Comparison of ENCODE assay signal across 18 cellular contexts in the genomic region with DNA sequence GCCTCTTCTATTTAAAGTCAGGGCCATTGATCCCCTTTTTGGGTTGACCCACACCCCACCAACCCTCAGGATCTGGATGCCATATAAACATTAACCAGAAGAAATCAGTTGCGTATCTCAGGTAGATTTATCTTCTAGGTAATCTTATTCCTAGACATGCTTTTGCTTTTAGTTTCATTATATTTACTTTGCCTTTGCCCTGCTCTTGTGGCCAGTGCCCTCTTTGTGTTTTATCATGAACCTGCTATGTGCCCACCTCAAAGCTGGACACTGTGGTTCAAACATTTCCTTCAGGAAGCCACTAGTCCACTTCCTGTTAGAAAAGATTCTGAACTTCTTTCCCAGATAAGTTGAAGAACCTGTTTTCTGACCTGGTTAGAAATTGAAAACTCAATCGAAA.
A peak's percentile ranks its signal among the peaks of the same experiment; 100 is the strongest.
DNase-seq lines count a peak whose midpoint lies in the region; ATAC-seq and TF ChIP-seq lines count a peak whose summit lies in the region.
"Had no signal": no experiment of that assay in that cellular context is flagged by ENCODE, and none has a peak within 500 bp of the region (broad histone marks: within the 10 kb centered on the region; RNA-seq: fewer than 3 reads in every experiment).

No MANE protein-coding gene starts in this region.

- 90% methylated on average over 2 of the region's 2 CpGs for WGBS in SK-N-SH (ENCODE audit: low lambda C conversion rate)

- POLR2A ChIA-PET in SK-N-SH (lab: Yijun Ruan, JAX): no interaction called here

- CTCF ChIA-PET in SK-N-SH (lab: Yijun Ruan, JAX): no interaction called here

- no peaks in the 10 kb centered on the region for H3K9me3 Mint-ChIP-seq in osteocyte (ENCODE audit: unreplicated experiment)
- H3K9me3 Mint-ChIP-seq: activated naive CD8-positive, alpha-beta T cell treated with anti-CD3 and anti-CD28 coated beads for 36 hours had no signal

- no peaks in the 10 kb centered on the region for H3K9me2 ChIP-seq in SK-N-SH

- H3K4me1 Mint-ChIP-seq in osteocyte (ENCODE audit: unreplicated experiment): peaks cover 81% of the 10 kb centered on the region
- H3K4me1 Mint-ChIP-seq: activated naive CD8-positive, alpha-beta T cell treated with anti-CD3 and anti-CD28 coated beads for 36 hours; B cell; stimulated activated memory B cell treated with anti-CD40 and anti-IgM and Interleukin-4, amounts not matched to agents 10 μg/mL and 1 μg/mL and 100 μg/mL, for 72 hours had no signal

- no peaks in the 10 kb centered on the region for H3K79me2 ChIP-seq in SK-N-SH (ENCODE audit: insufficient read depth)

- H3K36me3 ChIP-seq in SK-N-SH (replicated peaks in 1 of 2; ENCODE audit: control insufficient read depth in 1 of 2, insufficient read depth in 2 of 2, low read length in 1 of 2) (no peaks in the 10 kb centered on the region), uterus (no peaks in the 10 kb centered on the region)
- H3K36me3 ChIP-seq: thoracic aorta had no signal

- no peak overlapping the region for H3K9ac ChIP-seq in SK-N-SH

- H2AFZ ChIP-seq in SK-N-SH (ENCODE audit: low read depth): peak overlapping the region; percentile 2; the same call in 1 of the 2 replicates

- H3K36me3 Mint-ChIP-seq in osteocyte (ENCODE audit: unreplicated experiment): no peaks in the 10 kb centered on the region
- H3K36me3 Mint-ChIP-seq: activated naive CD8-positive, alpha-beta T cell treated with anti-CD3 and anti-CD28 coated beads for 36 hours; stimulated activated memory B cell treated with anti-CD40 and anti-IgM and Interleukin-4, amounts not matched to agents 10 μg/mL and 1 μg/mL and 100 μg/mL, for 72 hours had no signal

- TF ChIP-seq EP300 in SK-N-SH (IDR thresholded peaks at IDR 0.05; ENCODE audit: borderline replicate concordance in 1 of 2, low read depth in 1 of 2, low read length in 1 of 2): no peak

- 0 out of 2 replicates have a peak overlapping the region, but pooled peaks have one; percentile 3 for H3K4me2 ChIP-seq in SK-N-SH

- TF ChIP-seq POLR2A in uterus (IDR thresholded peaks at IDR 0.05): no peak

- H3K27ac Mint-ChIP-seq in osteocyte (ENCODE audit: unreplicated experiment): peak overlapping the region; percentile 94
- H3K27ac Mint-ChIP-seq: activated naive CD8-positive, alpha-beta T cell treated with anti-CD3 and anti-CD28 coated beads for 36 hours; B cell; stimulated activated memory B cell treated with anti-CD40 and anti-IgM and Interleukin-4, amounts not matched to agents 10 μg/mL and 1 μg/mL and 100 μg/mL, for 72 hours had no signal

- H3K27me3 Mint-ChIP-seq in osteocyte (ENCODE audit: unreplicated experiment): no peaks in the 10 kb centered on the region
- H3K27me3 Mint-ChIP-seq: activated naive CD8-positive, alpha-beta T cell treated with anti-CD3 and anti-CD28 coated beads for 36 hours; B cell; stimulated activated memory B cell treated with anti-CD40 and anti-IgM and Interleukin-4, amounts not matched to agents 10 μg/mL and 1 μg/mL and 100 μg/mL, for 72 hours had no signal

- H3K27me3 ChIP-seq in SK-N-SH (ENCODE audit: insufficient read depth): no peaks in the 10 kb centered on the region
- no peaks in the 10 kb centered on the region for H3K27me3 ChIP-seq in uterus

- H3K4me1 ChIP-seq in SK-N-SH (ENCODE audit: control insufficient read depth in 1 of 2, insufficient read depth in 2 of 2, low read depth in 1 of 2, low read length in 1 of 2) (peaks cover 27 to 34% of the 10 kb centered on the region in 2 experiments), uterus (peaks cover 0 to 6% of the 10 kb centered on the region in 2 donors)

- peak overlapping the region in 1 of 2 experiments; percentile 81; a peak in 2 of 4 replicates for H3K27ac ChIP-seq in SK-N-SH (ENCODE audit: low read depth in 2 of 2, low read length in 1 of 2)
- H3K27ac ChIP-seq in coronary artery: peak overlapping the region; percentile 78 to 88
- H3K27ac ChIP-seq in uterus: peak overlapping the region; percentile 76 to 81

- DNase-seq in SK-N-SH (no peak), coronary artery (ENCODE audit: low spot score) (no peak), osteocyte (ENCODE audit: extremely low spot score, unreplicated experiment) (no peak), uterus (no peak), C1 segment of cervical spinal cord (lab: John Stamatoyannopoulos, UW) (no peak)
- no peak for DNase-seq in stimulated activated CD8-positive, alpha-beta memory T cell treated with anti-CD3 and anti-CD28 coated beads, Interleukin-4, amount 100 ng/mL, for 48 hours
- DNase-seq: activated CD4-positive, alpha-beta T cell treated with anti-CD3 and anti-CD28 coated beads, Interleukin-2, amount 50 U/mL, for 48 hours; activated CD8-positive, alpha-beta memory T cell treated with anti-CD3 and anti-CD28 coated beads, Interleukin-2, amount 50 U/mL, for 48 hours; activated naive CD8-positive, alpha-beta T cell treated with anti-CD3 and anti-CD28 coated beads for 36 hours; GOT3; NCI-H1436; stimulated activated CD4-positive, alpha-beta T cell treated with anti-CD3 and anti-CD28 coated beads, Interleukin-2, amount 100 ng/mL, for 24 hours; T-helper 2 cell had no signal

- no peak overlapping the region for H3K4me3 Mint-ChIP-seq in osteocyte (ENCODE audit: unreplicated experiment)
- H3K4me3 Mint-ChIP-seq: activated naive CD8-positive, alpha-beta T cell treated with anti-CD3 and anti-CD28 coated beads for 36 hours; B cell; stimulated activated memory B cell treated with anti-CD40 and anti-IgM and Interleukin-4, amounts not matched to agents 10 μg/mL and 1 μg/mL and 100 μg/mL, for 72 hours had no signal

- intact Hi-C loops in uterus (cut with DNase I; ENCODE audit: low total_unique reads): no loop called here

- ATAC-seq in SK-N-SH treated with all-trans-retinoic acid at 6 μM for 48 hours (no peak), HG03520 (IDR thresholded peaks at IDR 0.05; ENCODE audit: unreplicated experiment) (no peak)
- ATAC-seq: stimulated activated memory B cell treated with anti-CD40 and anti-IgM and Interleukin-4, amounts not matched to agents 10 μg/mL and 1 μg/mL and 100 μg/mL, for 72 hours had no signal

- H4K20me1 ChIP-seq in SK-N-SH (ENCODE audit: insufficient read depth): no peaks in the 10 kb centered on the region

- peaks cover 10% of the 10 kb centered on the region for H3F3A ChIP-seq in SK-N-SH (replicated peaks; ENCODE audit: insufficient read depth)

- H3K4me3 ChIP-seq in SK-N-SH (ENCODE audit: low read depth in 2 of 2, low read length in 1 of 2): no peak overlapping the region
- H3K4me3 ChIP-seq in coronary artery: no peak overlapping the region
- H3K4me3 ChIP-seq in uterus: no peak overlapping the region
- H3K4me3 ChIP-seq: thoracic aorta had no signal

- H3K9me3 ChIP-seq in SK-N-SH: no peaks in the 10 kb centered on the region
- no peaks in the 10 kb centered on the region for H3K9me3 ChIP-seq in uterus
- H3K9me3 ChIP-seq: thoracic aorta had no signal

- no peak for TF ChIP-seq RAD21 in SK-N-SH (IDR thresholded peaks at IDR 0.05; ENCODE audit: low read length)

- no peak for TF ChIP-seq CTCF in SK-N-SH (IDR thresholded peaks at IDR 0.05)
- no peak for TF ChIP-seq CTCF in coronary artery (IDR thresholded peaks at IDR 0.05)
- TF ChIP-seq CTCF in osteocyte (IDR thresholded peaks at IDR 0.05): no peak
- no peak for TF ChIP-seq CTCF in uterus (IDR thresholded peaks at IDR 0.05)

TF ChIP-seq in SK-N-SH, 30 proteins besides CTCF, POLR2A, EP300 and RAD21:
- TF ChIP-seq NRF1 (IDR thresholded peaks at IDR 0.05; ENCODE audit: low read depth, low read length): no peak

TF ChIP-seq in SK-N-SH treated with all-trans-retinoic acid at 6 μM for 48 hours, 23 proteins besides CTCF, POLR2A, EP300 and RAD21:
- TF ChIP-seq ESRRG (CRISPR knock-in tag; IDR thresholded peaks at IDR 0.05) (no peak), TOX (CRISPR knock-in tag; IDR thresholded peaks at IDR 0.05; ENCODE audit: borderline replicate concordance) (no peak), ISL1 (CRISPR knock-in tag; IDR thresholded peaks at IDR 0.05) (no peak)
